In the genomic region with DNA sequence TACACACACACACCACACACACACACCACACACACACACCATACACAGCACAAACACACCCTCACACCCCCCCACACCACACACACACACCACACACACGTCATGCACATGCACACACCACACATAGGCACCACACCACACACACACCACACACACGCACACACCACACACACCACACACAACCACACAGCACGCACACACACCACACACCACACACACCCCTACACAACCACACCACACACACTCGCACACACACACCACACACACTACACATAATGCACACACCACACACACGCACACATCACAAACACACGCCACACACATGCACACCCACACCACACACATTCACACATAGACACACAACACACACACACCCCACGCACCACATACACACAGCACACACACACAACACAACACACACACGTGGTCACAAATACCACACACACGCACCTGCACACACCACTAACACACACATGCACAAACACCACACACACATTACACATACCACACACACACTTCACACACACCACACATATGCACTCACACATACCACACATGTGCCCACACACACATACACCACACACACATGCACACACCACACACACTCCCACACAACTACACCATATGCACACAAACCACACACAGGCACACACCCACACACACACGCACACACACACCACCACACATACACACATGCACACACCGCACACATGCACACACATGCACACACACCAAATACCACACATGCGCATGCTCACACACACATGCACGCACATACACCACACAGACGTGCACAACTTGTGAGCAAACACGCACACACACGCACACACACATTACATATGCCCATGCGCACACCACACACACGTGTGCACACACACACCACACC, we compare ENCODE assay signal across 1 cellular context.
TF ChIP-seq lines count a peak whose summit lies in the region.

No MANE protein-coding gene starts in this region.

TF ChIP-seq in HepG2, 621 proteins besides CTCF, POLR2A, EP300 and RAD21 (continued from another document and continues in another):
- TF ChIP-seq, protein P1, sequence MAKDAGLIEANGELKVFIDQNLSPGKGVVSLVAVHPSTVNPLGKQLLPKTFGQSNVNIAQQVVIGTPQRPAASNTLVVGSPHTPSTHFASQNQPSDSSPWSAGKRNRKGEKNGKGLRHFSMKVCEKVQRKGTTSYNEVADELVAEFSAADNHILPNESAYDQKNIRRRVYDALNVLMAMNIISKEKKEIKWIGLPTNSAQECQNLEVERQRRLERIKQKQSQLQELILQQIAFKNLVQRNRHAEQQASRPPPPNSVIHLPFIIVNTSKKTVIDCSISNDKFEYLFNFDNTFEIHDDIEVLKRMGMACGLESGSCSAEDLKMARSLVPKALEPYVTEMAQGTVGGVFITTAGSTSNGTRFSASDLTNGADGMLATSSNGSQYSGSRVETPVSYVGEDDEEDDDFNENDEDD (CRISPR knock-in tag; IDR thresholded peaks at IDR 0.05; ENCODE audit: borderline replicate concordance), result no peak
- no peak for TF ChIP-seq IKZF4 (CRISPR knock-in tag; IDR thresholded peaks at IDR 0.05; ENCODE audit: borderline replicate concordance, low read depth, not compliant biosample characterization)
- TF ChIP-seq RCOR2 (CRISPR knock-in tag; IDR thresholded peaks at IDR 0.05), result no peak
- peak; percentile 32; the same call in 1 of the 2 replicates for TF ChIP-seq FOXA1 (IDR thresholded peaks at IDR 0.05)
- TF ChIP-seq FOXA1 (CRISPR knock-in tag; IDR thresholded peaks at IDR 0.05), result no peak
- no peak for TF ChIP-seq ZNF317 (CRISPR knock-in tag; IDR thresholded peaks at IDR 0.05)
- TF ChIP-seq, protein P2, sequence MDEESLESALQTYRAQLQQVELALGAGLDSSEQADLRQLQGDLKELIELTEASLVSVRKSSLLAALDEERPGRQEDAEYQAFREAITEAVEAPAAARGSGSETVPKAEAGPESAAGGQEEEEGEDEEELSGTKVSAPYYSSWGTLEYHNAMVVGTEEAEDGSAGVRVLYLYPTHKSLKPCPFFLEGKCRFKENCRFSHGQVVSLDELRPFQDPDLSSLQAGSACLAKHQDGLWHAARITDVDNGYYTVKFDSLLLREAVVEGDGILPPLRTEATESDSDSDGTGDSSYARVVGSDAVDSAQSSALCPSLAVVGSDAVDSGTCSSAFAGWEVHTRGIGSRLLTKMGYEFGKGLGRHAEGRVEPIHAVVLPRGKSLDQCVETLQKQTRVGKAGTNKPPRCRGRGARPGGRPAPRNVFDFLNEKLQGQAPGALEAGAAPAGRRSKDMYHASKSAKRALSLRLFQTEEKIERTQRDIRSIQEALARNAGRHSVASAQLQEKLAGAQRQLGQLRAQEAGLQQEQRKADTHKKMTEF (CRISPR knock-in tag; IDR thresholded peaks at IDR 0.05), result no peak
- no peak for TF ChIP-seq ARNT (IDR thresholded peaks at IDR 0.05)
- no peak for TF ChIP-seq ZNF12 (CRISPR knock-in tag; IDR thresholded peaks at IDR 0.05)
- TF ChIP-seq ZNF790 (CRISPR knock-in tag; IDR thresholded peaks at IDR 0.05; ENCODE audit: borderline replicate concordance), result no peak
- no peak for TF ChIP-seq GFI1 (CRISPR knock-in tag; IDR thresholded peaks at IDR 0.05; ENCODE audit: borderline replicate concordance)
- TF ChIP-seq, protein P3, sequence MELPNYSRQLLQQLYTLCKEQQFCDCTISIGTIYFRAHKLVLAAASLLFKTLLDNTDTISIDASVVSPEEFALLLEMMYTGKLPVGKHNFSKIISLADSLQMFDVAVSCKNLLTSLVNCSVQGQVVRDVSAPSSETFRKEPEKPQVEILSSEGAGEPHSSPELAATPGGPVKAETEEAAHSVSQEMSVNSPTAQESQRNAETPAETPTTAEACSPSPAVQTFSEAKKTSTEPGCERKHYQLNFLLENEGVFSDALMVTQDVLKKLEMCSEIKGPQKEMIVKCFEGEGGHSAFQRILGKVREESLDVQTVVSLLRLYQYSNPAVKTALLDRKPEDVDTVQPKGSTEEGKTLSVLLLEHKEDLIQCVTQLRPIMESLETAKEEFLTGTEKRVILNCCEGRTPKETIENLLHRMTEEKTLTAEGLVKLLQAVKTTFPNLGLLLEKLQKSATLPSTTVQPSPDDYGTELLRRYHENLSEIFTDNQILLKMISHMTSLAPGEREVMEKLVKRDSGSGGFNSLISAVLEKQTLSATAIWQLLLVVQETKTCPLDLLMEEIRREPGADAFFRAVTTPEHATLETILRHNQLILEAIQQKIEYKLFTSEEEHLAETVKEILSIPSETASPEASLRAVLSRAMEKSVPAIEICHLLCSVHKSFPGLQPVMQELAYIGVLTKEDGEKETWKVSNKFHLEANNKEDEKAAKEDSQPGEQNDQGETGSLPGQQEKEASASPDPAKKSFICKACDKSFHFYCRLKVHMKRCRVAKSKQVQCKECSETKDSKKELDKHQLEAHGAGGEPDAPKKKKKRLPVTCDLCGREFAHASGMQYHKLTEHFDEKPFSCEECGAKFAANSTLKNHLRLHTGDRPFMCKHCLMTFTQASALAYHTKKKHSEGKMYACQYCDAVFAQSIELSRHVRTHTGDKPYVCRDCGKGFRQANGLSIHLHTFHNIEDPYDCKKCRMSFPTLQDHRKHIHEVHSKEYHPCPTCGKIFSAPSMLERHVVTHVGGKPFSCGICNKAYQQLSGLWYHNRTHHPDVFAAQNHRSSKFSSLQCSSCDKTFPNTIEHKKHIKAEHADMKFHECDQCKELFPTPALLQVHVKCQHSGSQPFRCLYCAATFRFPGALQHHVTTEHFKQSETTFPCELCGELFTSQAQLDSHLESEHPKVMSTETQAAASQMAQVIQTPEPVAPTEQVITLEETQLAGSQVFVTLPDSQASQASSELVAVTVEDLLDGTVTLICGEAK (IDR thresholded peaks at IDR 0.05), result no peak
- TF ChIP-seq, protein P3 (CRISPR knock-in tag; IDR thresholded peaks at IDR 0.05), result no peak
- TF ChIP-seq ZNF44 (CRISPR knock-in tag; IDR thresholded peaks at IDR 0.05), result no peak
- TF ChIP-seq, protein P4, sequence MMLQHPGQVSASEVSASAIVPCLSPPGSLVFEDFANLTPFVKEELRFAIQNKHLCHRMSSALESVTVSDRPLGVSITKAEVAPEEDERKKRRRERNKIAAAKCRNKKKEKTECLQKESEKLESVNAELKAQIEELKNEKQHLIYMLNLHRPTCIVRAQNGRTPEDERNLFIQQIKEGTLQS (CRISPR knock-in tag; IDR thresholded peaks at IDR 0.05), result no peak
- TF ChIP-seq, protein P5, sequence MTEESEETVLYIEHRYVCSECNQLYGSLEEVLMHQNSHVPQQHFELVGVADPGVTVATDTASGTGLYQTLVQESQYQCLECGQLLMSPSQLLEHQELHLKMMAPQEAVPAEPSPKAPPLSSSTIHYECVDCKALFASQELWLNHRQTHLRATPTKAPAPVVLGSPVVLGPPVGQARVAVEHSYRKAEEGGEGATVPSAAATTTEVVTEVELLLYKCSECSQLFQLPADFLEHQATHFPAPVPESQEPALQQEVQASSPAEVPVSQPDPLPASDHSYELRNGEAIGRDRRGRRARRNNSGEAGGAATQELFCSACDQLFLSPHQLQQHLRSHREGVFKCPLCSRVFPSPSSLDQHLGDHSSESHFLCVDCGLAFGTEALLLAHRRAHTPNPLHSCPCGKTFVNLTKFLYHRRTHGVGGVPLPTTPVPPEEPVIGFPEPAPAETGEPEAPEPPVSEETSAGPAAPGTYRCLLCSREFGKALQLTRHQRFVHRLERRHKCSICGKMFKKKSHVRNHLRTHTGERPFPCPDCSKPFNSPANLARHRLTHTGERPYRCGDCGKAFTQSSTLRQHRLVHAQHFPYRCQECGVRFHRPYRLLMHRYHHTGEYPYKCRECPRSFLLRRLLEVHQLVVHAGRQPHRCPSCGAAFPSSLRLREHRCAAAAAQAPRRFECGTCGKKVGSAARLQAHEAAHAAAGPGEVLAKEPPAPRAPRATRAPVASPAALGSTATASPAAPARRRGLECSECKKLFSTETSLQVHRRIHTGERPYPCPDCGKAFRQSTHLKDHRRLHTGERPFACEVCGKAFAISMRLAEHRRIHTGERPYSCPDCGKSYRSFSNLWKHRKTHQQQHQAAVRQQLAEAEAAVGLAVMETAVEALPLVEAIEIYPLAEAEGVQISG (CRISPR knock-in tag; IDR thresholded peaks at IDR 0.05), result no peak
- no peak for TF ChIP-seq HNF4G (IDR thresholded peaks at IDR 0.05; ENCODE audit: borderline replicate concordance, low read depth, low read length)
- TF ChIP-seq HNF4G (CRISPR knock-in tag; IDR thresholded peaks at IDR 0.05; ENCODE audit: borderline replicate concordance, low read depth), result no peak
- no peak for TF ChIP-seq TCF7 (IDR thresholded peaks at IDR 0.05; ENCODE audit: low read depth)
- TF ChIP-seq ZNF850 (CRISPR knock-in tag; conservative IDR thresholded peaks at IDR 0.05), result no peak
- no peak for TF ChIP-seq FOXK1 (CRISPR knock-in tag; IDR thresholded peaks at IDR 0.05; ENCODE audit: borderline replicate concordance, low read depth)
- TF ChIP-seq, protein P6, sequence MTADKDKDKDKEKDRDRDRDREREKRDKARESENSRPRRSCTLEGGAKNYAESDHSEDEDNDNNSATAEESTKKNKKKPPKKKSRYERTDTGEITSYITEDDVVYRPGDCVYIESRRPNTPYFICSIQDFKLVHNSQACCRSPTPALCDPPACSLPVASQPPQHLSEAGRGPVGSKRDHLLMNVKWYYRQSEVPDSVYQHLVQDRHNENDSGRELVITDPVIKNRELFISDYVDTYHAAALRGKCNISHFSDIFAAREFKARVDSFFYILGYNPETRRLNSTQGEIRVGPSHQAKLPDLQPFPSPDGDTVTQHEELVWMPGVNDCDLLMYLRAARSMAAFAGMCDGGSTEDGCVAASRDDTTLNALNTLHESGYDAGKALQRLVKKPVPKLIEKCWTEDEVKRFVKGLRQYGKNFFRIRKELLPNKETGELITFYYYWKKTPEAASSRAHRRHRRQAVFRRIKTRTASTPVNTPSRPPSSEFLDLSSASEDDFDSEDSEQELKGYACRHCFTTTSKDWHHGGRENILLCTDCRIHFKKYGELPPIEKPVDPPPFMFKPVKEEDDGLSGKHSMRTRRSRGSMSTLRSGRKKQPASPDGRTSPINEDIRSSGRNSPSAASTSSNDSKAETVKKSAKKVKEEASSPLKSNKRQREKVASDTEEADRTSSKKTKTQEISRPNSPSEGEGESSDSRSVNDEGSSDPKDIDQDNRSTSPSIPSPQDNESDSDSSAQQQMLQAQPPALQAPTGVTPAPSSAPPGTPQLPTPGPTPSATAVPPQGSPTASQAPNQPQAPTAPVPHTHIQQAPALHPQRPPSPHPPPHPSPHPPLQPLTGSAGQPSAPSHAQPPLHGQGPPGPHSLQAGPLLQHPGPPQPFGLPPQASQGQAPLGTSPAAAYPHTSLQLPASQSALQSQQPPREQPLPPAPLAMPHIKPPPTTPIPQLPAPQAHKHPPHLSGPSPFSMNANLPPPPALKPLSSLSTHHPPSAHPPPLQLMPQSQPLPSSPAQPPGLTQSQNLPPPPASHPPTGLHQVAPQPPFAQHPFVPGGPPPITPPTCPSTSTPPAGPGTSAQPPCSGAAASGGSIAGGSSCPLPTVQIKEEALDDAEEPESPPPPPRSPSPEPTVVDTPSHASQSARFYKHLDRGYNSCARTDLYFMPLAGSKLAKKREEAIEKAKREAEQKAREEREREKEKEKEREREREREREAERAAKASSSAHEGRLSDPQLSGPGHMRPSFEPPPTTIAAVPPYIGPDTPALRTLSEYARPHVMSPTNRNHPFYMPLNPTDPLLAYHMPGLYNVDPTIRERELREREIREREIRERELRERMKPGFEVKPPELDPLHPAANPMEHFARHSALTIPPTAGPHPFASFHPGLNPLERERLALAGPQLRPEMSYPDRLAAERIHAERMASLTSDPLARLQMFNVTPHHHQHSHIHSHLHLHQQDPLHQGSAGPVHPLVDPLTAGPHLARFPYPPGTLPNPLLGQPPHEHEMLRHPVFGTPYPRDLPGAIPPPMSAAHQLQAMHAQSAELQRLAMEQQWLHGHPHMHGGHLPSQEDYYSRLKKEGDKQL (CRISPR knock-in tag; IDR thresholded peaks at IDR 0.05; ENCODE audit: low read depth), result no peak
- no peak for TF ChIP-seq ZKSCAN1 (IDR thresholded peaks at IDR 0.05; ENCODE audit: low read length)
